In the genomic region with DNA sequence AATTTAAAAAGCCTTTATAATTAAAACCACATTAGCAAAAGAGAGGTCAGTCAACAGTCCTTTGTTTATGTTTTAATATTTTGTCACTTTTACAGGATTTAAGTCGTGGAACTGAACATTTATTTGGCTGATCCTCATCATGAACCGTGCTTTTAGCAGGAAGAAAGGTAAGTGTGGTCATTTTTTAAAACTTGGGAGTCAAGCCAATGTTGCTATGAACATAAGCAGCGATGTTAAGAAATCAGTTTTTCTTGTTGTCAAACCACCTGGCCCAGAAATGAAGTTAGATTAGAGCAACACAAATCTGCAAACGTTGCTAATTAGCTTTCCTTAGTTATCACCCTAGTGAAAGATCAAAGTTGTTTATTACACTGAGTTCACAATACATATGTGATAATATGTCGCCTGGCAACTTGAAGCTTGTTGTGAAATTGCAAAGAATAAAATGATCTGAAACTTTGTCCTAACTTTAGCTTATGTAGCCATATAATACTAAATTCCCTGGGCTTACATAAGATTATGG, we compare ENCODE assay signal across 1 cellular context.
TF ChIP-seq lines count a peak whose summit lies in the region.

No MANE protein-coding gene starts in this region.

TF ChIP-seq in HCT116, 20 proteins besides CTCF, POLR2A, EP300 and RAD21 (continued from another document):
- TF ChIP-seq, protein P1, sequence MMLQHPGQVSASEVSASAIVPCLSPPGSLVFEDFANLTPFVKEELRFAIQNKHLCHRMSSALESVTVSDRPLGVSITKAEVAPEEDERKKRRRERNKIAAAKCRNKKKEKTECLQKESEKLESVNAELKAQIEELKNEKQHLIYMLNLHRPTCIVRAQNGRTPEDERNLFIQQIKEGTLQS (IDR thresholded peaks at IDR 0.05): no peak
- TF ChIP-seq FOSL1 (IDR thresholded peaks at IDR 0.05; ENCODE audit: low read depth): no peak
- TF ChIP-seq, protein P2, sequence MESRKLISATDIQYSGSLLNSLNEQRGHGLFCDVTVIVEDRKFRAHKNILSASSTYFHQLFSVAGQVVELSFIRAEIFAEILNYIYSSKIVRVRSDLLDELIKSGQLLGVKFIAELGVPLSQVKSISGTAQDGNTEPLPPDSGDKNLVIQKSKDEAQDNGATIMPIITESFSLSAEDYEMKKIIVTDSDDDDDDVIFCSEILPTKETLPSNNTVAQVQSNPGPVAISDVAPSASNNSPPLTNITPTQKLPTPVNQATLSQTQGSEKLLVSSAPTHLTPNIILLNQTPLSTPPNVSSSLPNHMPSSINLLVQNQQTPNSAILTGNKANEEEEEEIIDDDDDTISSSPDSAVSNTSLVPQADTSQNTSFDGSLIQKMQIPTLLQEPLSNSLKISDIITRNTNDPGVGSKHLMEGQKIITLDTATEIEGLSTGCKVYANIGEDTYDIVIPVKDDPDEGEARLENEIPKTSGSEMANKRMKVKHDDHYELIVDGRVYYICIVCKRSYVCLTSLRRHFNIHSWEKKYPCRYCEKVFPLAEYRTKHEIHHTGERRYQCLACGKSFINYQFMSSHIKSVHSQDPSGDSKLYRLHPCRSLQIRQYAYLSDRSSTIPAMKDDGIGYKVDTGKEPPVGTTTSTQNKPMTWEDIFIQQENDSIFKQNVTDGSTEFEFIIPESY (IDR thresholded peaks at IDR 0.05; ENCODE audit: extremely low read depth, insufficient replicate concordance, low read length): no peak
